In the genomic region with DNA sequence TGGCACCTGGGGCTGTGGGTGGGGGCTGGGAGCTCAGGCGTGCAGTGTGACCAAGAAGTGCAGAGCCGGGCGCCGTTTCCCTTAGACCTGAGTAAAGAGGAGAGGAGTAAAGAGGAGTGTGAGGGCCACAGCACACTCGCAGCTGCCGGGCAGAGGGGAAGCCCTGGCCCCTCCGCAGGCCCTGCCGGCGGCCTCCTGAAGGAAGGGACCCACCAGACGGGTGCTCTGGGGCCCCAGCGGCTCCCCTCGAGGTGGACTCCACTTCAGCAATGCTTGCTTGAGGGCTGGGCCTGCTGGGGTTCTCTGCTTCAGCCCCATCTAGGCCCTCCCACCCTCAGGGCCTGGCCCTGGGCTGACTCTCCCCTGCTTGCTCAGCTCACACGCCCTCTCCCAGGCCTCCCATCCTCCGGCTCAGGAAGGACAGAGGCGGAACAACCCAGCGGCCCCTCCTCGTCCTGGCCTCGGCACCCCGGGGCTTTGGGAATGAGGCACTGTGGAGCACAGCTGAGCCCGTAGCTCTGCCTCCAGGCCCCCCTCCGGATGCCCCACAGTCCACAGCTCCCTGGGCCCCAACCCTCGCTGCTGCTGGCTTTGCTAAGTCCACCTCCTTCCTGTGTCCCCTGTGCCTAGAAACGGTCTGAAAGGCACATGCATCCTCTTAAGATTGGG, we compare ENCODE assay signal across 20 cellular contexts.
DNase-seq lines count a peak whose midpoint lies in the region; ATAC-seq and TF ChIP-seq lines count a peak whose summit lies in the region.
"Had no signal": no experiment of that assay in that cellular context is flagged by ENCODE, and none has a peak within 500 bp of the region (broad histone marks: within the 10 kb centered on the region; RNA-seq: fewer than 3 reads in every experiment).

No MANE protein-coding gene starts in this region.

- H3K4me2 ChIP-seq in H9 (ENCODE audit: insufficient read depth, insufficient read length, low read length): no peak overlapping the region
- H3K4me2 ChIP-seq: PC-9 had no signal

- no peak overlapping the region; the same call in 1 of the 2 replicates for H3K14ac ChIP-seq in H9 (ENCODE audit: insufficient read depth, low read length)

- H3K56ac ChIP-seq in H9 (ENCODE audit: insufficient read length, low read depth, low read length): no peak overlapping the region

- no peaks in the 10 kb centered on the region for H3K9me3 Mint-ChIP-seq in H9

- H2AK5ac ChIP-seq in H9 (ENCODE audit: insufficient read length, low read length): no peak overlapping the region

- H3K27ac ChIP-seq in H9 (ENCODE audit: insufficient read length, low read depth, low read length): no peak overlapping the region
- peak overlapping the region; percentile 88 for H3K27ac ChIP-seq in layer of hippocampus (ENCODE audit: low read depth, low read length)
- H3K27ac ChIP-seq in temporal lobe (ENCODE audit: low read depth, low read length): peak overlapping the region; percentile 89
- H3K27ac ChIP-seq: C4-2B, GM23248, PC-9, RWPE1 had no signal

- H3T11ph ChIP-seq in H9 (ENCODE audit: low read length): no peak overlapping the region

- H3K36me3 Mint-ChIP-seq in H9 (ENCODE audit: insufficient read depth in 1 of 3, low read depth in 3 of 3): no peaks in the 10 kb centered on the region

- no peak overlapping the region for H3K4ac ChIP-seq in H9 (ENCODE audit: low read depth, low read length)

- no peaks in the 10 kb centered on the region for H3K9me3 ChIP-seq in H9 (ENCODE audit: control insufficient read depth, low read depth, low read length)

- peak overlapping the region in 1 of 2 experiments; percentile 46; a peak in 2 of 5 replicates for H3K4me3 Mint-ChIP-seq in H9

- H3K27me3 Mint-ChIP-seq in H9 (ENCODE audit: low read depth): no peaks in the 10 kb centered on the region

- no peaks in the 10 kb centered on the region for H3K23me2 ChIP-seq in H9 (ENCODE audit: insufficient read length, low read depth, low read length, poor library complexity, severe bottlenecking)

- no peak for ATAC-seq in GM21737 (IDR thresholded peaks at IDR 0.05; ENCODE audit: unreplicated experiment)

- no peak overlapping the region for H4K91ac ChIP-seq in H9 (ENCODE audit: insufficient read length, low read depth, low read length)

- H2BK12ac ChIP-seq in H9 (ENCODE audit: insufficient read length, low read depth, low read length): no peak overlapping the region

- no peaks in the 10 kb centered on the region for H3K27me3 ChIP-seq in H9 (ENCODE audit: insufficient read depth, low read length)
- no peaks in the 10 kb centered on the region for H3K27me3 ChIP-seq in layer of hippocampus (ENCODE audit: control insufficient read depth, insufficient read depth, low read length)

- peak overlapping the region in 1 of 3 experiments; percentile 76; a peak in 1 of 7 replicates for H3K27ac Mint-ChIP-seq in H9

- H2AFZ ChIP-seq in H9 (ENCODE audit: low read length): no peak overlapping the region
- H2AFZ ChIP-seq: GM23248, PC-9 had no signal

- no peak overlapping the region for H2BK15ac ChIP-seq in H9 (ENCODE audit: low read depth, low read length)

- no peak overlapping the region for H2BK120ac ChIP-seq in H9 (ENCODE audit: low read depth, low read length, poor library complexity, severe bottlenecking)

- no peaks in the 10 kb centered on the region for H4K20me1 ChIP-seq in H9 (ENCODE audit: control insufficient read depth, insufficient read depth, insufficient read length)

- WGBS in H9 (ENCODE audit: extremely low coverage, insufficient read length, low lambda C conversion rate): no CpG with 5 or more reads among the region's 23 CpGs

- H3K79me1 ChIP-seq in H9 (ENCODE audit: insufficient read depth, low read depth, low read length, poor library complexity, severe bottlenecking): no peaks in the 10 kb centered on the region

- no peak overlapping the region for H3K18ac ChIP-seq in H9 (ENCODE audit: insufficient read length, low read depth, low read length)

- peaks cover 27 to 44% of the 10 kb centered on the region in 2 experiments for H3K4me1 Mint-ChIP-seq in H9

- no peak overlapping the region for H4K5ac ChIP-seq in H9 (ENCODE audit: insufficient read length, low read depth, low read length)

- no peak overlapping the region for H4K8ac ChIP-seq in H9 (replicated peaks; ENCODE audit: insufficient read length, low read depth, low read length)

- no peaks in the 10 kb centered on the region for H3K79me2 ChIP-seq in H9 (ENCODE audit: insufficient read depth, low read length)

- no peak for TF ChIP-seq CTCF in H9 (conservative IDR thresholded peaks at IDR 0.05)

- no peak overlapping the region for H2BK5ac ChIP-seq in H9 (ENCODE audit: insufficient read length, low read length)

- no peak overlapping the region for H2BK20ac ChIP-seq in H9 (ENCODE audit: low read depth, low read length, poor library complexity, severe bottlenecking)

- H3K23ac ChIP-seq in H9 (ENCODE audit: insufficient read length, low read depth, low read length): no peak overlapping the region

- no peak overlapping the region for H3K9ac ChIP-seq in H9 (ENCODE audit: extremely low read depth, insufficient read length, low read length)
- H3K9ac ChIP-seq: GM23248 had no signal

- H3K4me1 ChIP-seq in H9 (ENCODE audit: insufficient read depth, low read length): no peaks in the 10 kb centered on the region; the same call in 1 of the 2 replicates

- peak; percentile 60 for DNase-seq in H9
- DNase-seq in brain pericyte (ENCODE audit: low read depth, low spot score): peak; percentile 24
- no peak for DNase-seq in COLO829 (ENCODE audit: low spot score)
- no peak for DNase-seq in central memory CD4-positive, alpha-beta T cell
- DNase-seq in effector CD8-positive, alpha-beta T cell (lab: John Stamatoyannopoulos, UW): no peak
- DNase-seq: COR-L47, DMS 273 treated with DMSO at 0.1 percent for 48 hours, DND-41, GM23248, KBM-7, NCI-H1105 treated with DMSO at 0.1 percent for 48 hours, NCI-H1694, NCI-H226, PC-9, SIG-M5 had no signal

Comparison
In these comparisons a context has a peak if more than half of its experiments do, and no peak if none do; other contexts are left out.
1. DNase-seq: peak in H9 (single experiment) and brain pericyte (single experiment); none in COLO829 (single experiment), central memory CD4-positive, alpha-beta T cell (single experiment) and effector CD8-positive, alpha-beta T cell (single experiment).